In the genomic region with DNA sequence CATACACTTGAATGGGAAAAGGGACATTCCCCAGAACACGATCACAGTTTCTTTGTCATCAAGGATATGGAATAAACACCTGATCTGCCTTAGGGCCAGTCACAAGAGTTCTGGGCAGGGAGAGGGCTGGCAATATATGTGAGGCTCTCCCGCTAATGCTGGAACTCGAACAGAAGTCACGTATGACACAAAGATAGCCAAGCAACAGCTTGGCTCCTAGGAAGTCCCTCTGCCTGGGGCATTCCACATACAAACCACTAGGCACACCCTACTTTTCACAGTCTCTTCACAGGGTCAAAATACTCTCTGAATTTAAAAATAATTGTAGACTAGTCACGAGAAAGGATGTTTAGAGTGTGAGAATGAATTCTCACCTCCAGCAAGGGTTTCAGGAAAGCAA, we compare ENCODE assay signal across 20 cellular contexts.
"Had no signal": no experiment of that assay in that cellular context is flagged by ENCODE, and none has a peak within 500 bp of the region (broad histone marks: within the 10 kb centered on the region; RNA-seq: fewer than 3 reads in every experiment).

No MANE protein-coding gene starts in this region.

- DNase-seq: effector memory CD8-positive, alpha-beta T cell; heart left ventricle; hippocampal formation; left colon; left ventricle myocardium superior; mesenchymal stem cell; midbrain; right lobe of liver; spleen; stimulated activated CD4-positive, alpha-beta T cell treated with anti-CD3 and anti-CD28 coated beads, Interleukin-15, amount 100 ng/mL, for 24 hours; stimulated activated CD4-positive, alpha-beta T cell treated with anti-CD3 and anti-CD28 coated beads, Interleukin-1b, Interleukin-23, amount 100 ng/mL, for 48 hours; stimulated activated CD4-positive, alpha-beta T cell treated with anti-CD3 and anti-CD28 coated beads, Interleukin-4, amount 100 ng/mL, for 24 hours; stimulated activated naive B cell treated with anti-CD40 and anti-IgM and Interleukin-4, amounts not matched to agents 10 μg/mL and 1 μg/mL and 100 μg/mL, for 72 hours; stimulated activated naive CD8-positive, alpha-beta T cell treated with anti-CD3 and anti-CD28 coated beads, Interleukin-15, amount 100 ng/mL, for 72 hours; testis; transverse colon had no signal

- H3K36me3 ChIP-seq: heart left ventricle, prostate gland, right lobe of liver, spleen, transverse colon had no signal

- H3K9me3 ChIP-seq: heart left ventricle, prostate gland, right lobe of liver, spleen, testis, transverse colon had no signal

- H3K27me3 ChIP-seq: heart left ventricle, right lobe of liver, spleen, testis, transverse colon had no signal

- H3K4me3 ChIP-seq: heart left ventricle, lung, prostate gland, right lobe of liver, spleen, testis, transverse colon had no signal

- ATAC-seq: effector memory CD8-positive, alpha-beta T cell; left colon; left ventricle myocardium superior; natural killer cell treated with Interleukin-12 subunit alpha and Interleukin-12 subunit beta and Interleukin-15 and Interleukin-18, amount 100 ng/mL, for 72 hours; right lobe of liver; stimulated activated naive B cell treated with anti-CD40 and anti-IgM and Interleukin-4, amounts not matched to agents 10 μg/mL and 1 μg/mL and 100 μg/mL, for 72 hours; stimulated activated naive CD8-positive, alpha-beta T cell treated with anti-CD3 and anti-CD28 coated beads, Interleukin-15, amount 100 ng/mL, for 72 hours had no signal

- H3K4me1 ChIP-seq: parathyroid adenoma, prostate gland, right lobe of liver, spleen, testis, transverse colon had no signal

- H3K27ac ChIP-seq: heart left ventricle, parathyroid adenoma, prostate gland, right lobe of liver, spleen, testis, transverse colon had no signal

- H3K9ac ChIP-seq: parathyroid adenoma had no signal

- H3K79me2 ChIP-seq: parathyroid adenoma had no signal

- H2AFZ ChIP-seq: parathyroid adenoma had no signal
